In the genomic region with DNA sequence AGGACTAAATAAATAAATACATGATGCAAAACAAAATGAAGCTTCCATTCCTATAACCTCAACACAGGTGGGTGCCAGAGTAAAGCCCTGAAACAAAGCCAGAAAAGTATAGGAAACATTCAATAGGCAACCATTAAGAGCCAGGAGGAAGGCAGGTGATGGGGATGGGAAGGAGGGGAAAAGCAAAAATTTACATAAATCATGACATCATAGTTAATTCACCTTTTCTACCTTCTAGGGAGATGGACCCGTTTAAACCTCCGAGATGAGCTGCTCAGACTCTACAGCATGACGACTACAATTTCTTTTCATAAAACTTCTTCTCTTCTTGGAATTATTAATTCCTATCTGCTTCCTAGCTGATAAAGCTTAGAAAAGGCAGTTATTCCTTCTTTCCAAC, we compare ENCODE assay signal across 28 cellular contexts. TPM values are rescaled to one million over a fixed set of nuclear protein-coding genes. Genes with fewer than 3 reads are reported as not detected.
"Had no signal": no experiment of that assay in that cellular context is flagged by ENCODE, and none has a peak within 500 bp of the region (broad histone marks: within the 10 kb centered on the region; RNA-seq: fewer than 3 reads in every experiment).

No MANE protein-coding gene starts in this region.

- H3K27me3 ChIP-seq: brain microvascular endothelial cell had no signal

- H3K4me3 ChIP-seq: PC-9 had no signal

- H2AFZ ChIP-seq: PC-9 had no signal

- H3K36me3 ChIP-seq: brain microvascular endothelial cell, WERI-Rb-1 had no signal

- DNase-seq: activated CD4-positive, alpha-beta memory T cell treated with anti-CD3 and anti-CD28 coated beads, Interleukin-2, amount 10 ng/mL, durations not matched to agents 7 days and 5 days; activated CD4-positive, alpha-beta T cell treated with anti-CD3 and anti-CD28 coated beads for 1 hour; activated CD4-positive, alpha-beta T cell treated with anti-CD3 and anti-CD28 coated beads for 48 hours; activated CD4-positive, CD25-positive, alpha-beta regulatory T cell; activated CD8-positive, alpha-beta memory T cell treated with anti-CD3 and anti-CD28 coated beads for 24 hours; activated CD8-positive, alpha-beta memory T cell treated with anti-CD3 and anti-CD28 coated beads, Interleukin-2, amount 10 ng/mL, durations not matched to agents 7 days and 5 days; activated CD8-positive, alpha-beta memory T cell treated with anti-CD3 and anti-CD28 coated beads, Interleukin-2, amount 50 U/mL, for 48 hours; activated effector memory CD4-positive, alpha-beta T cell treated with Interleukin-2 at 50 U/mL for 16 hours; activated naive CD4-positive, alpha-beta T cell treated with anti-CD3 and anti-CD28 coated beads, Interleukin-2, amount 50 U/mL, for 16 hours; activated naive CD8-positive, alpha-beta T cell treated with anti-CD3 and anti-CD28 coated beads for 36 hours; activated T-cell treated with anti-CD3 and anti-CD28 coated beads, Interleukin-2, amount 50 U/mL, for 48 hours; amniotic stem cell; aorta; brain microvascular endothelial cell; NCI-H1092 treated with DMSO at 0.1 percent for 48 hours; NCI-H1417; NCI-H1694; NCI-H2029; NCI-H345; NCI-H524 treated with DMSO at 0.1 percent for 48 hours; PC-9; Right ventricle myocardium superior; T1000; WERI-Rb-1 had no signal

- H3K27ac ChIP-seq: WERI-Rb-1 had no signal

RNA-seq across cellular contexts. Expression of gene TM4SF4, which starts 27.9 kb away (rescaled TPM):
- total RNA-seq: activated CD4-positive, alpha-beta memory T cell treated with anti-CD3 and anti-CD28 coated beads, Interleukin-2, amount 10 ng/mL, durations not matched to agents 7 days and 5 days; activated CD8-positive, alpha-beta memory T cell treated with anti-CD3 and anti-CD28 coated beads, Interleukin-2, amount 10 ng/mL, durations not matched to agents 7 days and 5 days; activated naive CD8-positive, alpha-beta T cell treated with anti-CD3 and anti-CD28 coated beads for 36 hours; aorta; M059J; OCI-LY7; PC-9; Right ventricle myocardium superior; T-helper 1 cell treated with Interleukin-12 subunit alpha and Interleukin-12 subunit beta and Interleukin-4 antibody, amounts not matched to agents 30 ng/mL and 1 ng/mL, for 36 hours; T-helper 2 cell treated with Interferon-gamma antibody and Interleukin-4, amounts not matched to agents 100 ng/mL and 5 ng/mL, for 36 hours had no signal
